In genomic region chr1:223210786-223211115, GRCh38 we compare ENCODE assay signal across 26 cellular contexts.
"Had no signal": no experiment of that assay in that cellular context is flagged by ENCODE, and none has a peak within 500 bp of the region (broad histone marks: within the 10 kb centered on the region; RNA-seq: fewer than 3 reads in every experiment).

No MANE protein-coding gene starts in this region.

- H3K4me3 ChIP-seq: ascending aorta, cardiac muscle cell, PC-9, SK-N-MC had no signal

- H3K4me1 ChIP-seq: ascending aorta had no signal

- H3K4me2 ChIP-seq: PC-9 had no signal

- H3K36me3 ChIP-seq: ascending aorta, cardiac muscle cell, WERI-Rb-1 had no signal

- H3K9me3 ChIP-seq: ascending aorta had no signal

- H3K27me3 ChIP-seq: ascending aorta, cardiac muscle cell had no signal

- DNase-seq: activated CD4-positive, alpha-beta memory T cell treated with anti-CD3 and anti-CD28 coated beads, Interleukin-2, amount 10 ng/mL, durations not matched to agents 7 days and 5 days; activated CD4-positive, alpha-beta T cell treated with anti-CD3 and anti-CD28 coated beads for 1 hour; activated CD4-positive, alpha-beta T cell treated with anti-CD3 and anti-CD28 coated beads for 48 hours; activated CD4-positive, CD25-positive, alpha-beta regulatory T cell; activated CD8-positive, alpha-beta memory T cell treated with anti-CD3 and anti-CD28 coated beads for 24 hours; activated CD8-positive, alpha-beta memory T cell treated with anti-CD3 and anti-CD28 coated beads, Interleukin-2, amount 10 ng/mL, durations not matched to agents 7 days and 5 days; activated CD8-positive, alpha-beta memory T cell treated with anti-CD3 and anti-CD28 coated beads, Interleukin-2, amount 50 U/mL, for 48 hours; activated effector memory CD4-positive, alpha-beta T cell treated with Interleukin-2 at 50 U/mL for 16 hours; activated naive CD4-positive, alpha-beta T cell treated with anti-CD3 and anti-CD28 coated beads, Interleukin-2, amount 10 ng/mL, durations not matched to agents 7 days and 5 days; activated naive CD8-positive, alpha-beta T cell treated with anti-CD3 and anti-CD28 coated beads for 36 hours; activated T-cell treated with anti-CD3 and anti-CD28 coated beads, Interleukin-2, amount 50 U/mL, for 48 hours; amygdala; NCI-H1092 treated with DMSO at 0.1 percent for 48 hours; NCI-H1417; NCI-H146; NCI-H1930; NCI-H2081 treated with DMSO at 0.1 percent for 48 hours; NCI-H345; NCI-H524 treated with DMSO at 0.1 percent for 48 hours; PC-9; Right ventricle myocardium superior; T1000; WERI-Rb-1 had no signal

- H2AFZ ChIP-seq: PC-9 had no signal

- H3K27ac ChIP-seq: ascending aorta, cardiac muscle cell, PC-9, SK-N-MC, WERI-Rb-1 had no signal

- ATAC-seq: activated CD8-positive, alpha-beta memory T cell treated with anti-CD3 and anti-CD28 coated beads, Interleukin-2, amount 10 ng/mL, durations not matched to agents 7 days and 5 days had no signal
